Comparison of ENCODE assay signal across 39 cellular contexts in the genomic region with DNA sequence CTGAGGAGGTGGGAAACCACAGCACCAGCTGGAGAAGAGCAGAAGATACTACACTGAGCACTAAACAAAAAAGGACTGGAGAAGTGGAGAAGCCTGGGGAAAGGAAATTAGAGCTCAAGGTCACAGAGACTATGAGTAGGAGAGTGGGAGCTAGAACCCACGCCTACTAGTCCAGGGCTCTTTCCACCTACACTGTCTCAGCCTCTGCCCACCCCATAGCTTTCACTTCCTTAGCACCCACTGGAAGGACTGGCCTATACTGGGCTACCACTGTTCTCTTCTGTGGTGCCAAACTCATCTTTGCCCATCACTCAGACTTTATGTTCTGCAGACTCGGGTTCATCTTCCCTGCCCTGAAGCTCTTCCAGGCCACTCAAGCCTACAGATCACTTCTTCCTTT.
"Had no signal": no experiment of that assay in that cellular context is flagged by ENCODE, and none has a peak within 500 bp of the region (broad histone marks: within the 10 kb centered on the region; RNA-seq: fewer than 3 reads in every experiment).

No MANE protein-coding gene starts in this region.

- H3K27ac ChIP-seq: ascending aorta, cardiac muscle cell, VCaP had no signal

- H3K27me3 Mint-ChIP-seq: activated B cell treated with CpG ODN at 0.5 μM for 24 hours; activated CD4-positive, alpha-beta memory T cell treated with anti-CD3 and anti-CD28 coated beads for 36 hours; activated CD4-positive, alpha-beta T cell treated with anti-CD3 and anti-CD28 coated beads, Interleukin-2, amount 10 ng/mL, durations not matched to agents 24 days and 14 days; activated CD8-positive, alpha-beta T cell treated with anti-CD3 and anti-CD28 coated beads for 36 hours; activated naive CD4-positive, alpha-beta T cell treated with anti-CD3 and anti-CD28 coated beads, Interleukin-2, amount 10 ng/mL, durations not matched to agents 7 days and 5 days; activated naive CD4-positive, alpha-beta T cell treated with anti-CD3 and anti-CD28 coated beads, Interleukin-2, amount 50 U/mL, for 24 hours; activated naive CD8-positive, alpha-beta T cell; activated naive CD8-positive, alpha-beta T cell treated with anti-CD3 and anti-CD28 coated beads, Interleukin-2, amount 10 ng/mL, durations not matched to agents 7 days and 5 days; activated naive CD8-positive, alpha-beta T cell treated with anti-CD3 and anti-CD28 coated beads, Interleukin-2, amount 50 U/mL, for 24 hours; brain; central memory CD8-positive, alpha-beta T cell had no signal

- H3K9me3 ChIP-seq: ascending aorta had no signal

- H3K27ac Mint-ChIP-seq: activated B cell treated with CpG ODN at 0.5 μM for 24 hours; activated CD4-positive, alpha-beta memory T cell treated with anti-CD3 and anti-CD28 coated beads for 36 hours; activated CD4-positive, alpha-beta T cell treated with anti-CD3 and anti-CD28 coated beads, Interleukin-2, amount 10 ng/mL, durations not matched to agents 24 days and 14 days; activated CD8-positive, alpha-beta T cell treated with anti-CD3 and anti-CD28 coated beads for 36 hours; activated naive CD4-positive, alpha-beta T cell treated with anti-CD3 and anti-CD28 coated beads, Interleukin-2, amount 10 ng/mL, durations not matched to agents 7 days and 5 days; activated naive CD4-positive, alpha-beta T cell treated with anti-CD3 and anti-CD28 coated beads, Interleukin-2, amount 50 U/mL, for 24 hours; activated naive CD8-positive, alpha-beta T cell; activated naive CD8-positive, alpha-beta T cell treated with anti-CD3 and anti-CD28 coated beads, Interleukin-2, amount 10 ng/mL, durations not matched to agents 7 days and 5 days; activated naive CD8-positive, alpha-beta T cell treated with anti-CD3 and anti-CD28 coated beads, Interleukin-2, amount 50 U/mL, for 24 hours; activated T-helper 1 cell treated with anti-CD3 and anti-CD28 coated beads, Interleukin-12 subunit alpha, Interleukin-12 subunit beta, Interleukin-2, Interleukin-4 antibody, amounts not matched to agents 30 ng/mL and 10 ng/mL and 1 ng/mL, durations not matched to agents 14 hours and 24 hours and 36 hours; activated T-helper 2 cell treated with anti-CD3 and anti-CD28 coated beads, Interferon-gamma antibody, Interleukin-2, Interleukin-4, amounts not matched to agents 10 μg/mL and 5 μg/mL and 100 μg/mL, durations not matched to agents 14 hours and 24 hours and 36 hours; T-helper 1 cell treated with Interleukin-12 subunit alpha and Interleukin-12 subunit beta and Interleukin-4 antibody, amounts not matched to agents 30 μg/mL and 1 μg/mL, for 36 hours; T-helper 2 cell treated with Interferon-gamma antibody and Interleukin-4, amounts not matched to agents 5 μg/mL and 100 μg/mL, for 36 hours had no signal

- H3K36me3 ChIP-seq: ascending aorta, cardiac muscle cell had no signal

- H3K36me3 Mint-ChIP-seq: activated naive CD4-positive, alpha-beta T cell treated with anti-CD3 and anti-CD28 coated beads, Interleukin-2, amount 10 ng/mL, durations not matched to agents 7 days and 5 days had no signal

- DNase-seq: activated B cell treated with CpG ODN at 0.5 μM for 24 hours; activated CD4-positive, alpha-beta memory T cell treated with anti-CD3 and anti-CD28 coated beads for 36 hours; activated CD4-positive, alpha-beta T cell treated with anti-CD3 and anti-CD28 coated beads for 4 hours; activated CD4-positive, alpha-beta T cell treated with anti-CD3 and anti-CD28 coated beads, Interleukin-2, amount 10 ng/mL, durations not matched to agents 24 days and 14 days; activated CD4-positive, alpha-beta T cell treated with anti-CD3 and anti-CD28 coated beads, Interleukin-2, amount 50 U/mL, for 1 hour; activated CD4-positive, alpha-beta T cell treated with anti-CD3 and anti-CD28 coated beads, Interleukin-2, amount 50 U/mL, for 4 hours; activated CD4-positive, CD25-positive, alpha-beta regulatory T cell treated with anti-CD3 and anti-CD28 coated beads, Interleukin-2, amount 50 U/mL, for 72 hours; activated CD8-positive, alpha-beta memory T cell treated with anti-CD3 and anti-CD28 coated beads, Interleukin-2, amount 50 U/mL, for 4 hours; activated CD8-positive, alpha-beta T cell treated with anti-CD3 and anti-CD28 coated beads for 36 hours; activated effector memory CD4-positive, alpha-beta T cell treated with Interleukin-2 at 50 U/mL for 16 hours; activated gamma-delta T cell; activated naive CD4-positive, alpha-beta T cell treated with anti-CD3 and anti-CD28 coated beads, Interleukin-2, amount 10 ng/mL, durations not matched to agents 7 days and 5 days; activated naive CD4-positive, alpha-beta T cell treated with Interleukin-2 at 50 U/mL for 16 hours; activated naive CD8-positive, alpha-beta T cell treated with anti-CD3 and anti-CD28 coated beads, Interleukin-2, amount 10 ng/mL, durations not matched to agents 7 days and 5 days; activated naive CD8-positive, alpha-beta T cell treated with anti-CD3 and anti-CD28 coated beads, Interleukin-2, amount 50 U/mL, for 24 hours; activated T-cell treated with anti-CD3 and anti-CD28 coated beads for 4 hours; activated T-cell treated with anti-CD3 and anti-CD28 coated beads, Interleukin-2, amount 50 U/mL, for 1 hour; activated T-cell treated with anti-CD3 and anti-CD28 coated beads, Interleukin-2, amount 50 U/mL, for 4 hours; activated T-cell treated with anti-CD3 and anti-CD28 coated beads, Interleukin-2, amount 50 U/mL, for 72 hours; amygdala; anterior cingulate cortex; caudate nucleus; cerebellar nuclear complex; T-helper 1 cell; T-helper 2 cell; T-helper 9 cell had no signal

- H3K4me3 Mint-ChIP-seq: activated B cell treated with CpG ODN at 0.5 μM for 24 hours; activated CD4-positive, alpha-beta memory T cell treated with anti-CD3 and anti-CD28 coated beads for 36 hours; activated CD4-positive, alpha-beta T cell treated with anti-CD3 and anti-CD28 coated beads, Interleukin-2, amount 10 ng/mL, durations not matched to agents 24 days and 14 days; activated CD8-positive, alpha-beta T cell treated with anti-CD3 and anti-CD28 coated beads for 36 hours; activated naive CD4-positive, alpha-beta T cell treated with anti-CD3 and anti-CD28 coated beads, Interleukin-2, amount 10 ng/mL, durations not matched to agents 7 days and 5 days; activated naive CD4-positive, alpha-beta T cell treated with anti-CD3 and anti-CD28 coated beads, Interleukin-2, amount 50 U/mL, for 24 hours; activated naive CD8-positive, alpha-beta T cell; activated naive CD8-positive, alpha-beta T cell treated with anti-CD3 and anti-CD28 coated beads, Interleukin-2, amount 10 ng/mL, durations not matched to agents 7 days and 5 days; activated naive CD8-positive, alpha-beta T cell treated with anti-CD3 and anti-CD28 coated beads, Interleukin-2, amount 50 U/mL, for 24 hours; activated T-cell treated with anti-CD3 and anti-CD28 coated beads, Interleukin-2, amount 50 U/mL, for 4 hours; activated T-cell treated with anti-CD3 and anti-CD28 coated beads, Interleukin-2, amount 50 U/mL, for 72 hours; activated T-helper 1 cell treated with anti-CD3 and anti-CD28 coated beads, Interleukin-12 subunit alpha, Interleukin-12 subunit beta, Interleukin-2, Interleukin-4 antibody, amounts not matched to agents 30 ng/mL and 10 ng/mL and 1 ng/mL, durations not matched to agents 14 hours and 24 hours and 36 hours; brain; central memory CD8-positive, alpha-beta T cell; T-helper 1 cell treated with Interleukin-12 subunit alpha and Interleukin-12 subunit beta and Interleukin-4 antibody, amounts not matched to agents 30 μg/mL and 1 μg/mL, for 36 hours; T-helper 2 cell treated with Interferon-gamma antibody and Interleukin-4, amounts not matched to agents 5 μg/mL and 100 μg/mL, for 36 hours had no signal

- FAIRE-seq: bronchial epithelial cell, TTC549 had no signal

- H3K9me3 Mint-ChIP-seq: activated B cell treated with CpG ODN at 0.5 μM for 24 hours; activated CD4-positive, alpha-beta memory T cell treated with anti-CD3 and anti-CD28 coated beads for 36 hours; activated CD4-positive, alpha-beta T cell treated with anti-CD3 and anti-CD28 coated beads, Interleukin-2, amount 10 ng/mL, durations not matched to agents 24 days and 14 days; activated CD8-positive, alpha-beta T cell treated with anti-CD3 and anti-CD28 coated beads for 36 hours; activated naive CD4-positive, alpha-beta T cell treated with anti-CD3 and anti-CD28 coated beads, Interleukin-2, amount 10 ng/mL, durations not matched to agents 7 days and 5 days; activated naive CD4-positive, alpha-beta T cell treated with anti-CD3 and anti-CD28 coated beads, Interleukin-2, amount 50 U/mL, for 24 hours; activated naive CD8-positive, alpha-beta T cell treated with anti-CD3 and anti-CD28 coated beads, Interleukin-2, amount 10 ng/mL, durations not matched to agents 7 days and 5 days; activated naive CD8-positive, alpha-beta T cell treated with anti-CD3 and anti-CD28 coated beads, Interleukin-2, amount 50 U/mL, for 24 hours; activated T-cell treated with anti-CD3 and anti-CD28 coated beads, Interleukin-2, amount 50 U/mL, for 4 hours; activated T-cell treated with anti-CD3 and anti-CD28 coated beads, Interleukin-2, amount 50 U/mL, for 72 hours; activated T-helper 1 cell treated with anti-CD3 and anti-CD28 coated beads, Interleukin-12 subunit alpha, Interleukin-12 subunit beta, Interleukin-2, Interleukin-4 antibody, amounts not matched to agents 30 ng/mL and 10 ng/mL and 1 ng/mL, durations not matched to agents 14 hours and 24 hours and 36 hours; activated T-helper 2 cell treated with anti-CD3 and anti-CD28 coated beads, Interferon-gamma antibody, Interleukin-2, Interleukin-4, amounts not matched to agents 10 μg/mL and 5 μg/mL and 100 μg/mL, durations not matched to agents 14 hours and 24 hours and 36 hours; brain; central memory CD8-positive, alpha-beta T cell; T-helper 1 cell treated with Interleukin-12 subunit alpha and Interleukin-12 subunit beta and Interleukin-4 antibody, amounts not matched to agents 30 μg/mL and 1 μg/mL, for 36 hours; T-helper 2 cell treated with Interferon-gamma antibody and Interleukin-4, amounts not matched to agents 5 μg/mL and 100 μg/mL, for 36 hours had no signal

- H3K4me3 ChIP-seq: ascending aorta, cardiac muscle cell had no signal

- ATAC-seq: activated CD8-positive, alpha-beta T cell treated with anti-CD3 and anti-CD28 coated beads for 36 hours; activated naive CD8-positive, alpha-beta T cell treated with anti-CD3 and anti-CD28 coated beads, Interleukin-2, amount 50 U/mL, for 24 hours; activated T-cell treated with anti-CD3 and anti-CD28 coated beads, Interleukin-2, amount 50 U/mL, for 4 hours; activated T-cell treated with anti-CD3 and anti-CD28 coated beads, Interleukin-2, amount 50 U/mL, for 72 hours had no signal

- H3K4me1 ChIP-seq: ascending aorta had no signal

- H3K27me3 ChIP-seq: ascending aorta, cardiac muscle cell had no signal
